13 cellular contexts compared by ENCODE assay signal in the genomic region with DNA sequence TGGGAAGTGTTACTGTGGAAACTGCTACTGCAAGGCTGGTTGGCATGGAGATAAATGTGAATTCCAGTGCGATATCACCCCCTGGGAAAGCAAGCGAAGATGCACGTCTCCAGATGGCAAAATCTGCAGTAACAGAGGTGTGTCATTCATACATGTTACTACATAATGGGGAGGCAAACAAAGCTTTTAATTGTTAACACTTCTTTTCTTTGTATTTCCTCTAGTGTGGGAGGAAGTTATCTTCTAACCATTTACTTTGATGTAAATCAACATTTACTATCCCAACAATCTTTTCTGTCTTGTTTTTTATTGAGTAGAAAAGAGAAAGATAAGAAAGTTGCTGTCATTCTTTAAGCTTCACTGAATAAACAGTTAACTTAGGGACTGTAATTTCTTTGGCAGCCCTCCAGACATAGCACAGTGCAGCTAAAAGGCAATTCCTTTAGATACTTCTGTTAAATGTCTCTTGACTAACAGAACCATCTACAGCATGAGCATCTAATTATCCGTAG.
DNase-seq lines count a peak whose midpoint lies in the region; ATAC-seq and TF ChIP-seq lines count a peak whose summit lies in the region.
"Had no signal": no experiment of that assay in that cellular context is flagged by ENCODE, and none has a peak within 500 bp of the region (broad histone marks: within the 10 kb centered on the region; RNA-seq: fewer than 3 reads in every experiment).

No MANE protein-coding gene starts in this region.

- H3K36me3 Mint-ChIP-seq in chondrocyte (ENCODE audit: low read depth) (peaks cover 27% of the 10 kb centered on the region), mesothelial cell of epicardium (no peaks in the 10 kb centered on the region)

- no peaks in the 10 kb centered on the region for H3K9me3 Mint-ChIP-seq in chondrocyte (ENCODE audit: low read depth)
- H3K9me3 Mint-ChIP-seq in mesothelial cell of epicardium, result no peaks in the 10 kb centered on the region
- H3K9me3 Mint-ChIP-seq: activated naive CD4-positive, alpha-beta T cell treated with anti-CD3 and anti-CD28 coated beads for 36 hours; CD8-positive, alpha-beta memory T cell had no signal

- no peak overlapping the region for H3K4me3 Mint-ChIP-seq in chondrocyte (ENCODE audit: unreplicated experiment)
- no peak overlapping the region for H3K4me3 Mint-ChIP-seq in mesothelial cell of epicardium
- H3K4me3 Mint-ChIP-seq: activated naive CD4-positive, alpha-beta T cell treated with anti-CD3 and anti-CD28 coated beads for 36 hours; CD8-positive, alpha-beta memory T cell had no signal

- no peak for TF ChIP-seq CTCF in chondrocyte (IDR thresholded peaks at IDR 0.05)
- no peak for TF ChIP-seq CTCF in mesothelial cell of epicardium (IDR thresholded peaks at IDR 0.05; ENCODE audit: unreplicated experiment)

- H3K27me3 Mint-ChIP-seq in chondrocyte (ENCODE audit: low read depth) (no peaks in the 10 kb centered on the region), mesothelial cell of epicardium (ENCODE audit: low read depth) (peaks cover 13% of the 10 kb centered on the region)

- DNase-seq in Daoy (ENCODE audit: low read depth) (peak; percentile 30), NCI-H2171 treated with DMSO at 0.1 percent for 48 hours (lab: John Stamatoyannopoulos, UW) (peak; percentile 89), chondrocyte (ENCODE audit: low spot score) (no peak), mesothelial cell of epicardium (ENCODE audit: low spot score in 2 of 2, unreplicated experiment in 2 of 2) (no peak), KG1 (lab: John Stamatoyannopoulos, UW) (no peak)
- DNase-seq: activated naive CD4-positive, alpha-beta T cell treated with anti-CD3 and anti-CD28 coated beads for 36 hours; CD8-positive, alpha-beta memory T cell; effector CD4-positive, alpha-beta T cell; NCI-H510A; stimulated activated CD4-positive, alpha-beta T cell treated with anti-CD3 and anti-CD28 coated beads, Interleukin-4, amount 100 ng/mL, for 4 hours had no signal

- ATAC-seq in GM18520 (IDR thresholded peaks at IDR 0.05; ENCODE audit: unreplicated experiment) (no peak), HG02973 (IDR thresholded peaks at IDR 0.05; ENCODE audit: unreplicated experiment) (no peak), GM21529 (IDR thresholded peaks at IDR 0.05; ENCODE audit: unreplicated experiment) (no peak)

- H3K4me1 Mint-ChIP-seq in chondrocyte (ENCODE audit: low read depth) (peaks cover 72% of the 10 kb centered on the region), mesothelial cell of epicardium (peaks cover 16% of the 10 kb centered on the region)

- H3K27ac Mint-ChIP-seq in chondrocyte (ENCODE audit: unreplicated experiment) (peak overlapping the region; percentile 92), mesothelial cell of epicardium (peak overlapping the region; percentile 82)
- H3K27ac Mint-ChIP-seq: activated naive CD4-positive, alpha-beta T cell treated with anti-CD3 and anti-CD28 coated beads for 36 hours had no signal

Comparison
In these comparisons a context has a peak if more than half of its experiments do, and no peak if none do; other contexts are left out.
1. DNase-seq: peak in Daoy (single experiment) and NCI-H2171 treated with DMSO at 0.1 percent for 48 hours (single experiment); none in chondrocyte (single experiment), mesothelial cell of epicardium (0 of 2) and KG1 (single experiment).